In the genomic region with DNA sequence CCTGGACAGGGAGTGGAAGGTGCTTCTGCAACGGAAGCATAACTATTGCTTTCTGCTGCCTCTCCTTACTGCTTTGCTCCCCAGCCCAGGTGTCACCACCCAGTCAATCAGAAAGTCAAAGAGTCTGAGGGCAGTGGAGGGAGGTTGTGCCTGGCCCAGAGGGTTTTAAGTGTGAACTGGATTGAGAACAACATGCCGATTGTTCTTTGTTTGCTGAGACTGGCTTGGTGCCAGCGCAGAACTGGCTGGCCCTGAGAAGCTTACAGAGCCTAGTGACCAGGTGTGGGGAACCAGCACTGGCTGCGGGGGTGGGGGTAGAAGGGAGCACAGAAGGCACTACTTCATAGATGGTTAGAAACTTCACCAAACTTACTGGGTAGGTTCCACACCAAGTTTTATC, we compare ENCODE assay signal across 12 cellular contexts. TPM values are rescaled to one million over a fixed set of nuclear protein-coding genes. Genes with fewer than 3 reads are reported as not detected.
A peak's percentile ranks its signal among the peaks of the same experiment; 100 is the strongest.
DNase-seq lines count a peak whose midpoint lies in the region; ATAC-seq lines count a peak whose summit lies in the region.
"Had no signal": no experiment of that assay in that cellular context is flagged by ENCODE, and none has a peak within 500 bp of the region (broad histone marks: within the 10 kb centered on the region; RNA-seq: fewer than 3 reads in every experiment).

No MANE protein-coding gene starts in this region.

- peak; percentile 56 for DNase-seq in NCI-H1105 (lab: John Stamatoyannopoulos, UW)
- peak; percentile 29 for DNase-seq in SHP77 treated with DMSO at 0.1 percent for 48 hours (lab: John Stamatoyannopoulos, UW)
- peak; percentile 5 for DNase-seq in kidney glomerular epithelial cell (lab: John Stamatoyannopoulos, UW)
- DNase-seq in stimulated activated naive CD8-positive, alpha-beta T cell treated with anti-CD3 and anti-CD28 coated beads, Interleukin-15, Interleukin-2, amounts not matched to agents 100 U/mL and 50 U/mL, for 24 hours, result no peak
- DNase-seq in activated CD4-positive, alpha-beta T cell treated with anti-CD3 and anti-CD28 coated beads for 48 hours, result no peak
- no peak for DNase-seq in MV-4-11 (lab: John Stamatoyannopoulos, UW)
- DNase-seq in SIG-M5 treated with dmso at 0.1 percent for 504 hours (lab: John Stamatoyannopoulos, UW; ENCODE audit: unreplicated experiment), result no peak
- DNase-seq: activated CD4-positive, alpha-beta T cell treated with anti-CD3 and anti-CD28 coated beads, Interleukin-2, amount 50 U/mL, for 48 hours; stimulated activated CD4-positive, alpha-beta T cell treated with anti-CD3 and anti-CD28 coated beads, Interleukin-4, amount 100 ng/mL, for 24 hours; trophoblast cell had no signal

- H3K27ac ChIP-seq in temporal lobe (ENCODE audit: low read depth, low read length), result peak overlapping the region; percentile 47

- ATAC-seq in stimulated activated naive CD8-positive, alpha-beta T cell treated with anti-CD3 and anti-CD28 coated beads, Interleukin-15, Interleukin-2, amounts not matched to agents 100 U/mL and 50 U/mL, for 24 hours, result no peak
- ATAC-seq: Panc1 had no signal

RNA-seq across cellular contexts. Expression of gene ENPP4, which starts 31.1 kb away (rescaled TPM):
- 22.1 TPM for total RNA-seq in temporal lobe

Comparison
In these comparisons a context has a peak if more than half of its experiments do, and no peak if none do; other contexts are left out.
1. DNase-seq: peak in NCI-H1105 (single experiment), SHP77 treated with DMSO at 0.1 percent for 48 hours (single experiment) and kidney glomerular epithelial cell (single experiment); none in stimulated activated naive CD8-positive, alpha-beta T cell treated with anti-CD3 and anti-CD28 coated beads, Interleukin-15, Interleukin-2, amounts not matched to agents 100 U/mL and 50 U/mL, for 24 hours (single experiment), activated CD4-positive, alpha-beta T cell treated with anti-CD3 and anti-CD28 coated beads for 48 hours (single experiment), MV-4-11 (single experiment) and SIG-M5 treated with dmso at 0.1 percent for 504 hours (single experiment).